ENCODE assay signal across 17 cellular contexts in the genomic region with DNA sequence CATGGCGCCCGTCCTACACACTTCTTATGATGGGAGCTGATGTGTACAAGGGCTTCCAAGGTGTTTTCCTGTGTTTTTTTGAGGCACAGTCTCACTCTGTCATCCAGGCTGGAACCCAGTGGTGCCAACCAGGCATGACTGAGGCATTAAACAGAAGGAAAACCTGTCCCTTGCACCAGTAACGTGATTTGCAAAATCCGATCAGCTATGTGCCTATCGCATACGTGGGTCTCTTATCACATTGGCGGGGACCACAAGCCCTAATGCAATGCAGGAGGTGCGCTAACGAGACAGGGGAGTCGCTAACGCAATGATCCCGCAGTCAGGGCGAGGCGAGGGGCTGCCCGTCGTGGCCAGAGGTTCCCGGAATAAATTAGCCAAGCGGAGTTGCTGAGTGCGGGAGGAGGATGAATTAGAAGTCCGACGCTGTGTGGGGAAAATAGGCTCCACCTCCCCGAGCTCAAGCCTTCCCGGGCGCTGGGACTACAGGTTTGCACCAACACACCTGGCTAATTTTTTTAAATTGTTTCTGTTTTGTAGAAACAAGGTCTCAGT.
DNase-seq lines count a peak whose midpoint lies in the region; ATAC-seq lines count a peak whose summit lies in the region.
"Had no signal": no experiment of that assay in that cellular context is flagged by ENCODE, and none has a peak within 500 bp of the region (broad histone marks: within the 10 kb centered on the region; RNA-seq: fewer than 3 reads in every experiment).

No MANE protein-coding gene starts in this region.

- ATAC-seq in left lobe of liver (no peak), HG03565 (IDR thresholded peaks at IDR 0.05; ENCODE audit: unreplicated experiment) (no peak)
- ATAC-seq: CD8-positive, alpha-beta T cell; HCT116 had no signal

- no peaks in the 10 kb centered on the region for H3K4me1 Mint-ChIP-seq in activated CD4-positive, alpha-beta T cell treated with anti-CD3 and anti-CD28 coated beads, Interleukin-2, amount 10 ng/mL, durations not matched to agents 24 days and 14 days
- H3K4me1 Mint-ChIP-seq: CD14-positive monocyte had no signal

- H3K27ac Mint-ChIP-seq in activated CD4-positive, alpha-beta T cell treated with anti-CD3 and anti-CD28 coated beads, Interleukin-2, amount 10 ng/mL, durations not matched to agents 24 days and 14 days: no peak overlapping the region
- H3K27ac Mint-ChIP-seq: CD14-positive monocyte; CD8-positive, alpha-beta T cell had no signal

- no peaks in the 10 kb centered on the region for H3K36me3 Mint-ChIP-seq in activated CD4-positive, alpha-beta T cell treated with anti-CD3 and anti-CD28 coated beads, Interleukin-2, amount 10 ng/mL, durations not matched to agents 24 days and 14 days (ENCODE audit: low read depth)
- H3K36me3 Mint-ChIP-seq: CD8-positive, alpha-beta T cell had no signal

- no peak overlapping the region for H3K4me3 Mint-ChIP-seq in activated CD4-positive, alpha-beta T cell treated with anti-CD3 and anti-CD28 coated beads, Interleukin-2, amount 10 ng/mL, durations not matched to agents 24 days and 14 days
- H3K4me3 Mint-ChIP-seq: CD14-positive monocyte; CD8-positive, alpha-beta T cell had no signal

- peak; percentile 35 for DNase-seq in activated CD4-positive, alpha-beta T cell treated with anti-CD3 and anti-CD28 coated beads, Interleukin-2, amount 10 ng/mL, durations not matched to agents 24 days and 14 days
- DNase-seq in activated CD4-positive, alpha-beta T cell treated with anti-CD3 and anti-CD28 coated beads, Interleukin-2, amount 50 U/mL, for 4 hours: no peak
- peak; percentile 42 for DNase-seq in ecto neural progenitor cell (ENCODE audit: low spot score)
- DNase-seq in left lobe of liver (ENCODE audit: low spot score): peak; percentile 38
- DNase-seq in ureter (ENCODE audit: low spot score): peak; percentile 32
- DNase-seq in NCI-H774 (lab: John Stamatoyannopoulos, UW): no peak
- DNase-seq in NCI-H1436 treated with DMSO at 0.1 percent for 48 hours (lab: John Stamatoyannopoulos, UW): no peak
- DNase-seq: CD8-positive, alpha-beta T cell; COR-L47; DMS153; DMS79 treated with DMSO at 0.1 percent for 48 hours; EL; GDM1; IMR-90 had no signal

- no peaks in the 10 kb centered on the region for H3K9me3 Mint-ChIP-seq in activated CD4-positive, alpha-beta T cell treated with anti-CD3 and anti-CD28 coated beads, Interleukin-2, amount 10 ng/mL, durations not matched to agents 24 days and 14 days
- H3K9me3 Mint-ChIP-seq: CD8-positive, alpha-beta T cell had no signal

- peaks cover 15% of the 10 kb centered on the region for H3K27me3 Mint-ChIP-seq in activated CD4-positive, alpha-beta T cell treated with anti-CD3 and anti-CD28 coated beads, Interleukin-2, amount 10 ng/mL, durations not matched to agents 24 days and 14 days

- intact Hi-C loops in activated CD4-positive, alpha-beta T cell treated with anti-CD3 and anti-CD28 coated beads, Interleukin-2, amount 10 ng/mL, durations not matched to agents 24 days and 14 days (cut with micrococcal nuclease): no loop called here

Comparison
In these comparisons a context has a peak if more than half of its experiments do, and no peak if none do; other contexts are left out.
1. DNase-seq: peak in activated CD4-positive, alpha-beta T cell treated with anti-CD3 and anti-CD28 coated beads, Interleukin-2, amount 10 ng/mL, durations not matched to agents 24 days and 14 days (single experiment), ecto neural progenitor cell (single experiment), left lobe of liver (single experiment) and ureter (single experiment); none in activated CD4-positive, alpha-beta T cell treated with anti-CD3 and anti-CD28 coated beads, Interleukin-2, amount 50 U/mL, for 4 hours (0 of 2), NCI-H774 (single experiment) and NCI-H1436 treated with DMSO at 0.1 percent for 48 hours (single experiment).